ENCODE assay signal across 8 cellular contexts in the genomic region with DNA sequence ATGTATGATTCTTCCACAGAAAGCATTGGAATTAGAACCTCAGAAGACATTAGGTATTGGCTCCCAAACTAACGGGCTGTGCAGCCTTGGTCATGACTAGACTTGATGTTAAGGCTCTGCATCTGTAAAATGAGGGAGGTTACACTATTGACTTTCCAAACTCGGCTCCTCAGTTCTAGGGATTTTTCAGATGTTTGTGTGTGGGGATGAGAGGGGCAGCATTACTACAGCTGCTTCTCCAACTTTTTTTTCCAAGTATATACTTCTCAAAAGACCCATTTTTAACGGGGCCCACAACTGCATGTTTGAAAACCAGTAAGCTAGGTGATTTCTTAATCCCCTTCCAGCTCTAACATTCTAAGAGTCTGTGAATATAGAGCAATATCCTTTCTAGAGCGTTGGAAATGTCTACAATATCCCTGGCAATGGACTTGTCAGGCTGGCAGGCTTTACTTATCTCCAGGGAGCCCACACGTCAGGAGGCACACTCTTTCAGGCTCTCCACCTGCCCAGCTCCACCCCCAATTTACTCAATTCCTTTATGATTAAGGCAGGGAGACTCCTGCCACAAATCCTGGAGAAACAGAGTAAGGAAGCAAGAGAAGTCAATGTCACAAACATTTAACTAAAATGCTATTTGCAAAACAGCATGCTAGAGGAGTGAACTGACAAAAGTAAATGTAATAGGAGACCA. TPM values are rescaled to one million over a fixed set of nuclear protein-coding genes. Genes with fewer than 3 reads are reported as not detected.
DNase-seq lines count a peak whose midpoint lies in the region; ATAC-seq, FAIRE-seq and TF ChIP-seq lines count a peak whose summit lies in the region.

No MANE protein-coding gene starts in this region.

- no peaks in the 10 kb centered on the region for H3K27me3 Mint-ChIP-seq in activated T-cell treated with anti-CD3 and anti-CD28 coated beads, Interleukin-2, amount 50 U/mL, for 4 hours (ENCODE audit: low read depth)

- H3K4me1 Mint-ChIP-seq in activated T-cell treated with anti-CD3 and anti-CD28 coated beads, Interleukin-2, amount 50 U/mL, for 4 hours (ENCODE audit: low read depth), result peaks cover 20% of the 10 kb centered on the region

- no peak for TF ChIP-seq CTCF in adrenal gland (IDR thresholded peaks at IDR 0.05)
- no peak for TF ChIP-seq CTCF in kidney epithelial cell (IDR thresholded peaks at IDR 0.05; ENCODE audit: insufficient read depth, low read length, poor library complexity, severe bottlenecking)

- peak in 1 of 2 donors; percentile 5 for ATAC-seq in activated T-cell treated with anti-CD3 and anti-CD28 coated beads, Interleukin-2, amount 50 U/mL, for 4 hours
- ATAC-seq in GM21381 (IDR thresholded peaks at IDR 0.05; ENCODE audit: unreplicated experiment), result no peak
- no peak for ATAC-seq in GM21619 (IDR thresholded peaks at IDR 0.05; ENCODE audit: unreplicated experiment)

- no peak for DNase-seq in activated T-cell treated with anti-CD3 and anti-CD28 coated beads, Interleukin-2, amount 50 U/mL, for 4 hours
- no peak for DNase-seq in activated T-cell treated with anti-CD3 and anti-CD28 coated beads, Interleukin-2, amount 50 U/mL, for 1 hour
- peak in 3 of 7 donors; percentile 49 to 73 (median 69) for DNase-seq in adrenal gland
- no peak for DNase-seq in kidney epithelial cell (ENCODE audit: low read depth)
- DNase-seq in substantia nigra (lab: John Stamatoyannopoulos, UW), result peak in 2 of 49 donors; percentile 10 to 35
- no peak for DNase-seq in GM19239 (ENCODE audit: insufficient read length, low spot score)

- H3K9me3 Mint-ChIP-seq in activated T-cell treated with anti-CD3 and anti-CD28 coated beads, Interleukin-2, amount 50 U/mL, for 4 hours, result no peaks in the 10 kb centered on the region

- 7 to 19% (median 13%) methylated on average over 5 of the region's 5 CpGs for WGBS in adrenal gland, 4 donors

- H3K36me3 ChIP-seq in adrenal gland (replicated peaks in 1 of 2) (peaks cover 0 to 31% of the 10 kb centered on the region in 2 donors), kidney epithelial cell (ENCODE audit: control insufficient read depth, insufficient read depth, low read length) (peaks cover 1% of the 10 kb centered on the region)

- H3K9me3 ChIP-seq in adrenal gland (replicated peaks in 1 of 3), result no peaks in the 10 kb centered on the region

- intact Hi-C loops in adrenal gland (cut with DNase I), result no loop called here

- H3K27ac ChIP-seq in adrenal gland (peak overlapping the region; percentile 83 to 99 (median 98)), substantia nigra (ENCODE audit: low read depth, low read length, poor library complexity, severe bottlenecking) (peak overlapping the region; percentile 92)

- peaks cover 34 to 35% of the 10 kb centered on the region in 2 donors for H3K4me1 ChIP-seq in adrenal gland (replicated peaks in 1 of 2)

- H3K4me3 Mint-ChIP-seq in activated T-cell treated with anti-CD3 and anti-CD28 coated beads, Interleukin-2, amount 50 U/mL, for 4 hours, result peak overlapping the region; percentile 99

- TF ChIP-seq POLR2A in adrenal gland (IDR thresholded peaks at IDR 0.05), result peak in 1 of 2 donors; percentile 41

- FAIRE-seq in GM19239 (lab: Jason Lieb, UNC), result no peak

- H3K27me3 ChIP-seq in adrenal gland, result no peaks in the 10 kb centered on the region
- no peaks in the 10 kb centered on the region for H3K27me3 ChIP-seq in kidney epithelial cell (ENCODE audit: control insufficient read depth, insufficient read depth, low read length)

- H3K4me3 ChIP-seq in adrenal gland (peak overlapping the region; percentile 19 to 99 (median 76)), kidney epithelial cell (ENCODE audit: low read depth, low read length) (peak overlapping the region; percentile 90)

- H3K36me3 Mint-ChIP-seq in activated T-cell treated with anti-CD3 and anti-CD28 coated beads, Interleukin-2, amount 50 U/mL, for 4 hours (ENCODE audit: insufficient read depth), result peaks cover 19% of the 10 kb centered on the region

RNA-seq across cellular contexts. Expression of a gene that starts 0.8 kb away (rescaled TPM):
- total RNA-seq in activated T-cell treated with anti-CD3 and anti-CD28 coated beads, Interleukin-2, amount 50 U/mL, for 4 hours, result 10 to 100 TPM; 84.6 to 89.4 (median 87.5) TPM
- 100 to 1,000 TPM in 7 of 8 donors, 10 to 100 TPM in 1; 96.8 to 207 (median 149) TPM for total RNA-seq in adrenal gland
- polyA plus RNA-seq in adrenal gland, result 100 to 1,000 TPM; 356 to 568 (median 360) TPM
- 90.7 and 105 TPM in 2 replicates for total RNA-seq in kidney epithelial cell

RNA-seq across cellular contexts. Expression of a gene that starts 15.5 kb away (rescaled TPM):
- 1 to 10 TPM in 1 of 3 donors, under 1 TPM in 2; 0.71 to 1.1 (median 0.78) TPM for total RNA-seq in activated T-cell treated with anti-CD3 and anti-CD28 coated beads, Interleukin-2, amount 50 U/mL, for 4 hours
- total RNA-seq in adrenal gland, result 1 to 10 TPM; 2.9 to 7.2 (median 4.0) TPM
- 10 to 100 TPM in 2 of 3 donors, under 1 TPM in 1; 0.42 to 14.9 (median 11.3) TPM for polyA plus RNA-seq in adrenal gland
- 1.6 and 1.7 TPM in 2 replicates for total RNA-seq in kidney epithelial cell

RNA-seq across cellular contexts. Expression of a gene that starts 32.8 kb away (rescaled TPM):
- 100 to 1,000 TPM; 102 to 110 (median 107) TPM for total RNA-seq in activated T-cell treated with anti-CD3 and anti-CD28 coated beads, Interleukin-2, amount 50 U/mL, for 4 hours
- total RNA-seq in adrenal gland (10 to 100 TPM; 30.6 to 60.4 (median 43.9) TPM), kidney epithelial cell (53.1 and 54.9 TPM in 2 replicates)
- 10 to 100 TPM; 52.3 to 73.9 (median 60.9) TPM for polyA plus RNA-seq in adrenal gland

RNA-seq across cellular contexts. Expression of a gene that starts 41.5 kb away (rescaled TPM):
- under 1 TPM; 0.21 to 0.40 (median 0.22) TPM for total RNA-seq in activated T-cell treated with anti-CD3 and anti-CD28 coated beads, Interleukin-2, amount 50 U/mL, for 4 hours
- total RNA-seq in adrenal gland, result 10 to 100 TPM in 6 of 8 donors, 1 to 10 TPM in 2; 1.2 to 27.7 (median 13.9) TPM
- polyA plus RNA-seq in adrenal gland, result 10 to 100 TPM in 2 of 3 donors, 1 to 10 TPM in 1; 2.1 to 47.1 (median 21.1) TPM
- 0.27 and 0.33 TPM in 2 replicates for total RNA-seq in kidney epithelial cell

RNA-seq across cellular contexts. Expression of a gene that starts 46.4 kb away (rescaled TPM):
- total RNA-seq in activated T-cell treated with anti-CD3 and anti-CD28 coated beads, Interleukin-2, amount 50 U/mL, for 4 hours, result 10 to 100 TPM; 63.4 to 69.8 (median 65.0) TPM
- total RNA-seq in adrenal gland (10 to 100 TPM; 35.5 to 51.5 (median 44.5) TPM), kidney epithelial cell (39.8 and 46.7 TPM in 2 replicates)
- polyA plus RNA-seq in adrenal gland, result 100 to 1,000 TPM in 2 of 3 donors, 10 to 100 TPM in 1; 55.3 to 165 (median 131) TPM
